In genomic region chr9:128362774-128363173, GRCh38 we compare ENCODE assay signal across 10 cellular contexts. TPM values are rescaled to one million over a fixed set of nuclear protein-coding genes. Genes with fewer than 3 reads are reported as not detected.
DNase-seq lines count a peak whose midpoint lies in the region; ATAC-seq and TF ChIP-seq lines count a peak whose summit lies in the region.
"Had no signal": no experiment of that assay in that cellular context is flagged by ENCODE, and none has a peak within 500 bp of the region (broad histone marks: within the 10 kb centered on the region; RNA-seq: fewer than 3 reads in every experiment).

No MANE protein-coding gene starts in this region.

- intact Hi-C loops in HCT116 (cut with micrococcal nuclease): loop anchor here (1.0 kb wide), 2 partner anchors 50 to 67 kb away; no protein-coding TSS in a partner anchor

- H3K79me2 ChIP-seq in HCT116 (ENCODE audit: insufficient read depth, low read length) (no peaks in the 10 kb centered on the region), hepatocyte (no peaks in the 10 kb centered on the region)

- H3K4me2 ChIP-seq in HCT116 (ENCODE audit: low read length): peak overlapping the region; percentile 73; the same call in 1 of the 2 replicates
- peak overlapping the region; percentile 82 for H3K4me2 ChIP-seq in hepatocyte
- H3K4me2 ChIP-seq in skeletal muscle satellite cell (ENCODE audit: low read length): peak overlapping the region; percentile 97

- H3K9me2 ChIP-seq in HCT116 (ENCODE audit: insufficient read depth) (no peaks in the 10 kb centered on the region), hepatocyte (replicated peaks; ENCODE audit: insufficient read depth) (no peaks in the 10 kb centered on the region)

- 95% methylated on average over 3 of the region's 3 CpGs for WGBS in hepatocyte (ENCODE audit: low lambda C conversion rate, missing lambda C conversion rate)

- H3K4me1 ChIP-seq in HCT116 (ENCODE audit: control insufficient read depth in 1 of 2, insufficient read depth in 2 of 2, low read length in 2 of 2) (peaks cover 7 to 28% of the 10 kb centered on the region in 2 experiments; a peak in 3 of 4 replicates), hepatocyte (ENCODE audit: insufficient read depth) (peaks cover 22% of the 10 kb centered on the region), skeletal muscle satellite cell (ENCODE audit: control insufficient read depth, insufficient read depth, low read length) (peaks cover 34% of the 10 kb centered on the region)
- H3K4me1 ChIP-seq: foreskin keratinocyte, prostate gland had no signal

- H4K20me1 ChIP-seq in HCT116 (ENCODE audit: insufficient read depth) (no peaks in the 10 kb centered on the region), hepatocyte (ENCODE audit: insufficient read depth, poor library complexity, severe bottlenecking) (no peaks in the 10 kb centered on the region)

- H3K36me3 ChIP-seq in HCT116 (ENCODE audit: control insufficient read depth in 1 of 2, insufficient read depth in 2 of 2, low read length in 2 of 2): no peaks in the 10 kb centered on the region
- H3K36me3 ChIP-seq in WERI-Rb-1: peaks cover 7% of the 10 kb centered on the region; the same call in 1 of the 2 replicates
- H3K36me3 ChIP-seq in hepatocyte (replicated peaks; ENCODE audit: insufficient read depth, low read depth): no peaks in the 10 kb centered on the region
- H3K36me3 ChIP-seq in skeletal muscle satellite cell (ENCODE audit: insufficient read depth, low read length): no peaks in the 10 kb centered on the region
- H3K36me3 ChIP-seq: prostate gland had no signal

- no TSS peak for BruUV-seq in HCT116 (replicated peaks; lab: Mats Ljungman, UMichigan)

- CTCF ChIA-PET in HCT116 (lab: Charles Lee): interaction anchor here (0.9 to 4.6 kb wide), 13 partner anchors 8 to 273 kb away, joined by 3 to 33 read pairs (median 6); partner anchors contain the start of genes CERCAM and URM1

- POLR2A ChIA-PET in HCT116 (lab: Charles Lee): interaction anchor here (1.1 to 1.5 kb wide), 3 partner anchors 8 to 87 kb away, joined by 3 to 4 read pairs (median 3); partner anchors contain the start of genes GOLGA2, SWI5 and URM1

- H2AFZ ChIP-seq in HCT116 (ENCODE audit: low read depth, low read length, poor library complexity, severe bottlenecking): no peak overlapping the region
- H2AFZ ChIP-seq in hepatocyte: no peak overlapping the region

- ATAC-seq in HCT116 (no peak), HG02870 (IDR thresholded peaks at IDR 0.05; ENCODE audit: unreplicated experiment) (no peak)

- no peak for TF ChIP-seq POLR2A in HCT116 (IDR thresholded peaks at IDR 0.05; ENCODE audit: borderline replicate concordance, extremely low read depth, insufficient read depth, insufficient read length)

- RAD21 ChIA-PET in HCT116 (lab: Charles Lee; ENCODE audit: low non-redundant PET in 1 of 2, low total read pairs in 2 of 2, uncharacterized antibody in 2 of 2, unreplicated experiment in 2 of 2): interaction anchor here (0.5 to 1.4 kb wide), 4 partner anchors 57 to 76 kb away, joined by 3 to 8 read pairs (median 4); partner anchors contain the start of gene CERCAM (in 1 of the 2)

- H3K9me3 ChIP-seq in HCT116 (ENCODE audit: control insufficient read depth in 1 of 2, insufficient read depth in 1 of 2, low read depth in 1 of 2, low read length in 2 of 2) (no peaks in the 10 kb centered on the region), WERI-Rb-1 (ENCODE audit: severe bottlenecking) (peaks cover 2% of the 10 kb centered on the region), hepatocyte (ENCODE audit: low read depth) (no peaks in the 10 kb centered on the region), skeletal muscle satellite cell (replicated peaks; ENCODE audit: low read length) (no peaks in the 10 kb centered on the region)
- H3K9me3 ChIP-seq: prostate gland, suprapubic skin had no signal

- no peak overlapping the region for H3K4me3 ChIP-seq in HCT116 (replicated peaks in 1 of 2; ENCODE audit: low read depth in 1 of 2, low read length in 2 of 2)
- no peak overlapping the region for H3K4me3 ChIP-seq in WERI-Rb-1 (ENCODE audit: low read depth, low read length)
- H3K4me3 ChIP-seq in hepatocyte: no peak overlapping the region
- no peak overlapping the region for H3K4me3 ChIP-seq in skeletal muscle satellite cell (ENCODE audit: low read length)

- TF ChIP-seq CTCF in HCT116 (IDR thresholded peaks at IDR 0.05 in 2 of 3, conservative IDR thresholded peaks at IDR 0.05 in 1 of 3; ENCODE audit: borderline replicate concordance in 1 of 3, insufficient read depth in 1 of 3, low read depth in 2 of 3, low read length in 2 of 3): no peak
- TF ChIP-seq CTCF in WERI-Rb-1 (IDR thresholded peaks at IDR 0.05; ENCODE audit: low read depth, low read length): no peak
- TF ChIP-seq CTCF in hepatocyte (IDR thresholded peaks at IDR 0.05; ENCODE audit: poor library complexity): no peak

- TF ChIP-seq RAD21 in HCT116 (IDR thresholded peaks at IDR 0.05; ENCODE audit: low read depth): no peak

- DNase-seq in HCT116 (ENCODE audit: low read depth, low spot score) (no peak), WERI-Rb-1 (no peak), hepatocyte (ENCODE audit: low spot score) (no peak), NCI-H2196 treated with DMSO at 0.1 percent for 48 hours (lab: John Stamatoyannopoulos, UW; ENCODE audit: unreplicated experiment) (no peak), dedifferentiated amniotic fluid mesenchymal stem cell (ENCODE audit: extremely low spot score) (no peak)

- 0 out of 2 replicates have a peak overlapping the region, but pooled peaks have one; percentile 14 for H3K9ac ChIP-seq in HCT116 (ENCODE audit: low read length)
- H3K9ac ChIP-seq in skeletal muscle satellite cell (ENCODE audit: low read depth, low read length): no peak overlapping the region

- peak overlapping the region; percentile 29; the same call in 1 of the 2 replicates for H3K27ac ChIP-seq in HCT116 (ENCODE audit: low read depth, low read length)
- H3K27ac ChIP-seq in WERI-Rb-1: peak overlapping the region; percentile 68
- peak overlapping the region; percentile 53 for H3K27ac ChIP-seq in hepatocyte
- H3K27ac ChIP-seq: foreskin keratinocyte had no signal

- H3K27me3 ChIP-seq in HCT116 (ENCODE audit: insufficient read depth, low read length) (no peaks in the 10 kb centered on the region), WERI-Rb-1 (ENCODE audit: insufficient read depth, low read depth, severe bottlenecking) (no peaks in the 10 kb centered on the region), hepatocyte (no peaks in the 10 kb centered on the region), skeletal muscle satellite cell (ENCODE audit: control insufficient read depth, insufficient read depth, low read length) (no peaks in the 10 kb centered on the region)
- H3K27me3 ChIP-seq: foreskin keratinocyte, suprapubic skin had no signal

TF ChIP-seq in HCT116, 20 proteins besides CTCF, POLR2A, EP300 and RAD21 (continues in another document):
- TF ChIP-seq MAX (IDR thresholded peaks at IDR 0.05) (no peak), ELF1 (IDR thresholded peaks at IDR 0.05; ENCODE audit: borderline replicate concordance, low read depth) (no peak), CBX3 (IDR thresholded peaks at IDR 0.05; ENCODE audit: low read depth) (no peak), CEBPB (IDR thresholded peaks at IDR 0.05; ENCODE audit: low read depth) (no peak), POLR2AphosphoS5 (IDR thresholded peaks at IDR 0.05; ENCODE audit: low read depth, low read length) (no peak), SP1 (IDR thresholded peaks at IDR 0.05; ENCODE audit: low read depth) (no peak), ZNF274 (IDR thresholded peaks at IDR 0.05; ENCODE audit: low read depth, low read length) (no peak), EZH2 (IDR thresholded peaks at IDR 0.05) (no peak), ATF3 (IDR thresholded peaks at IDR 0.05) (no peak), ZFX (IDR thresholded peaks at IDR 0.05) (no peak), EZH2phosphoT487 (IDR thresholded peaks at IDR 0.05; ENCODE audit: borderline replicate concordance) (no peak), EGR1 (IDR thresholded peaks at IDR 0.05; ENCODE audit: low read depth) (no peak), FOSL1 (IDR thresholded peaks at IDR 0.05; ENCODE audit: low read depth) (no peak), SRF (IDR thresholded peaks at IDR 0.05; ENCODE audit: low read depth) (no peak), TCF7L2 (IDR thresholded peaks at IDR 0.05; ENCODE audit: borderline replicate concordance, extremely low read depth, insufficient read depth, insufficient read length) (no peak)

RNA-seq across cellular contexts. Expression of gene URM1, which starts 8.4 kb away (rescaled TPM):
- 51.6 TPM for total RNA-seq in HCT116 (2021; ENCODE audit: unreplicated experiment)
- polyA plus RNA-seq in HCT116 (2012): 35.1 and 43.9 TPM in 2 replicates
- total RNA-seq in hepatocyte: 32.7 and 33.8 TPM in 2 replicates
- 55.7 and 66.7 TPM in 2 replicates for polyA plus RNA-seq in hepatocyte
- total RNA-seq in skeletal muscle satellite cell (2012; rRNA removed): 30.2 and 34.1 TPM in 2 replicates

RNA-seq across cellular contexts. Expression of gene SLC27A4, which starts 22.4 kb away (rescaled TPM):
- total RNA-seq in HCT116 (2021; ENCODE audit: unreplicated experiment) (33.9 TPM), hepatocyte (16.1 and 23.4 TPM in 2 replicates)
- polyA plus RNA-seq in HCT116 (2012): 30.9 and 31.0 TPM in 2 replicates
- 19.1 and 21.9 TPM in 2 replicates for polyA plus RNA-seq in hepatocyte
- total RNA-seq in skeletal muscle satellite cell (2012; rRNA removed): 23.8 and 29.3 TPM in 2 replicates

RNA-seq across cellular contexts. Expression of gene COQ4, which starts 40.1 kb away (rescaled TPM):
- 45.8 TPM for total RNA-seq in HCT116 (2021; ENCODE audit: unreplicated experiment)
- polyA plus RNA-seq in HCT116 (2012): 51.8 and 55.9 TPM in 2 replicates
- total RNA-seq in hepatocyte: 38.2 and 40.9 TPM in 2 replicates
- 35.2 and 42.8 TPM in 2 replicates for polyA plus RNA-seq in hepatocyte
- 43.1 and 68.8 TPM in 2 replicates for total RNA-seq in skeletal muscle satellite cell (2012; rRNA removed)

RNA-seq across cellular contexts. Expression of gene TRUB2, which starts 40.5 kb away (rescaled TPM):
- 42.1 TPM for total RNA-seq in HCT116 (2021; ENCODE audit: unreplicated experiment)
- 19.1 and 29.0 TPM in 2 replicates for polyA plus RNA-seq in HCT116 (2012)
- total RNA-seq in hepatocyte: 15.1 and 17.4 TPM in 2 replicates
- 44.5 and 50.9 TPM in 2 replicates for polyA plus RNA-seq in hepatocyte
- 18.8 and 19.7 TPM in 2 replicates for total RNA-seq in skeletal muscle satellite cell (2012; rRNA removed)

RNA-seq across cellular contexts. Expression of gene CERCAM, which starts 57.9 kb away (rescaled TPM):
- 27.0 TPM for total RNA-seq in HCT116 (2021; ENCODE audit: unreplicated experiment)
- polyA plus RNA-seq in HCT116 (2012): 27.1 and 31.1 TPM in 2 replicates
- 49.2 and 51.6 TPM in 2 replicates for total RNA-seq in hepatocyte
- 112 and 117 TPM in 2 replicates for polyA plus RNA-seq in hepatocyte
- total RNA-seq in skeletal muscle satellite cell (2012; rRNA removed): 79.3 and 89.6 TPM in 2 replicates
